Comparison of ENCODE assay signal across 11 cellular contexts in the genomic region with DNA sequence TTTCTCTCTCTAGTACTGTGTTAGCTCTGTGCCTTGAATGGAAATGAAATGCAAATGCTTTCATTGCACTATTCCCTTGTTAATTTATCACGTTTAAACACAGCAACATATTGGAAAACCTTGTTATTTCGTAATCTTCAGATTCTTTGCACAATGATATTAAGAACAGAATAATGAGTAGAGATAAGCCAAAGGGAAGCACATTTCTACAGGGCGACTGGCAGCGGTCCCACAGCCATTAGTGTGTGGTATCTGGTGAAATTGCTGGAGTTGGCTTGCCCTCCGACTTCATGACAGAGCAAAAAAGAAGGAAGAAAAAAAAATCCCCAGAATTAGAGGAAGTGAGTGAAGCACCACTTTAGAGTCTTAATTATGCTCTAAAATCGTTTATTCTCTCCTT.
DNase-seq lines count a peak whose midpoint lies in the region; ATAC-seq and TF ChIP-seq lines count a peak whose summit lies in the region.
"Had no signal": no experiment of that assay in that cellular context is flagged by ENCODE, and none has a peak within 500 bp of the region (broad histone marks: within the 10 kb centered on the region; RNA-seq: fewer than 3 reads in every experiment).

No MANE protein-coding gene starts in this region.

- TF ChIP-seq POLR2A in body of pancreas (IDR thresholded peaks at IDR 0.05), result no peak
- no peak for TF ChIP-seq POLR2A in transverse colon (IDR thresholded peaks at IDR 0.05)

- H3K27ac ChIP-seq in body of pancreas (peak overlapping the region in 1 of 4 donors; percentile 27), transverse colon (peak overlapping the region in 2 of 4 donors; percentile 10 to 22)
- H3K27ac ChIP-seq: 22Rv1 had no signal

- no peak for TF ChIP-seq EP300 in transverse colon (IDR thresholded peaks at IDR 0.05; ENCODE audit: low read depth)

- TF ChIP-seq CTCF in body of pancreas (IDR thresholded peaks at IDR 0.05) (no peak), transverse colon (IDR thresholded peaks at IDR 0.05) (no peak)

- H3K4me1 ChIP-seq in body of pancreas (peaks cover 5% of the 10 kb centered on the region), transverse colon (peaks cover 0 to 13% (median 5%) of the 10 kb centered on the region in 4 donors)

- in situ Hi-C loops in transverse colon (cut with MboI; ENCODE audit: low pct_ligation_motif_present in 1 of 4, low pct_unique_long_range_greater_than_20kb in 1 of 4, low sequenced_read_pairs in 3 of 4), result no loop called here

- peak; percentile 26 for DNase-seq in DMS 273 (lab: John Stamatoyannopoulos, UW; ENCODE audit: unreplicated experiment)
- no peak for DNase-seq in DMS 273 treated with DMSO at 0.1 percent for 48 hours (lab: John Stamatoyannopoulos, UW)
- peak; percentile 66 to 83 (median 74) for DNase-seq in body of pancreas
- DNase-seq in left lobe of liver (ENCODE audit: low spot score), result no peak
- peak; percentile 63 for DNase-seq in transverse colon
- no peak for DNase-seq in NCI-H2029 treated with DMSO at 0.1 percent for 48 hours (lab: John Stamatoyannopoulos, UW)
- DNase-seq: activated T-cell treated with anti-CD3 and anti-CD28 coated beads, Interleukin-2, amount 50 U/mL, for 72 hours had no signal

- intact Hi-C loops in body of pancreas (cut with DNase I) (no loop called here), transverse colon (cut with DNase I; ENCODE audit: low total_unique reads) (no loop called here)

- H3K4me3 ChIP-seq in body of pancreas (no peak overlapping the region), transverse colon (no peak overlapping the region)

- no peaks in the 10 kb centered on the region for H3K27me3 ChIP-seq in body of pancreas
- H3K27me3 ChIP-seq in transverse colon, result no peaks in the 10 kb centered on the region
- H3K27me3 ChIP-seq: esophagus muscularis mucosa had no signal

- WGBS in body of pancreas, 2 donors, result 1% methylated on average over 6 of the region's 6 CpGs
- WGBS in transverse colon (ENCODE audit: low coverage in 1 of 2), 2 donors, result 7 to 17% methylated on average over 6 of the region's 6 CpGs

- H3K36me3 ChIP-seq in body of pancreas (replicated peaks in 1 of 2; ENCODE audit: insufficient read depth in 1 of 2, low read depth in 2 of 2) (no peaks in the 10 kb centered on the region), transverse colon (no peaks in the 10 kb centered on the region)
- H3K36me3 ChIP-seq: esophagus muscularis mucosa had no signal

- ATAC-seq in body of pancreas (peak; percentile 89), left lobe of liver (peak; percentile 27), HG02571 (IDR thresholded peaks at IDR 0.05; ENCODE audit: unreplicated experiment) (no peak), HG02678 (IDR thresholded peaks at IDR 0.05; ENCODE audit: unreplicated experiment) (no peak)
- ATAC-seq: activated T-cell treated with anti-CD3 and anti-CD28 coated beads, Interleukin-2, amount 50 U/mL, for 72 hours had no signal

- no peaks in the 10 kb centered on the region for H3K9me3 ChIP-seq in body of pancreas
- H3K9me3 ChIP-seq in transverse colon, result no peaks in the 10 kb centered on the region
- H3K9me3 ChIP-seq: esophagus muscularis mucosa had no signal

Comparison
In these comparisons a context has a peak if more than half of its experiments do, and no peak if none do; other contexts are left out.
1. DNase-seq: peak in DMS 273 (single experiment), body of pancreas (4 of 4) and transverse colon (single experiment); none in DMS 273 treated with DMSO at 0.1 percent for 48 hours (single experiment), left lobe of liver (single experiment) and NCI-H2029 treated with DMSO at 0.1 percent for 48 hours (single experiment).
2. ATAC-seq: peak in body of pancreas (single experiment) and left lobe of liver (single experiment); none in HG02571 (single experiment) and HG02678 (single experiment).